In the genomic region with DNA sequence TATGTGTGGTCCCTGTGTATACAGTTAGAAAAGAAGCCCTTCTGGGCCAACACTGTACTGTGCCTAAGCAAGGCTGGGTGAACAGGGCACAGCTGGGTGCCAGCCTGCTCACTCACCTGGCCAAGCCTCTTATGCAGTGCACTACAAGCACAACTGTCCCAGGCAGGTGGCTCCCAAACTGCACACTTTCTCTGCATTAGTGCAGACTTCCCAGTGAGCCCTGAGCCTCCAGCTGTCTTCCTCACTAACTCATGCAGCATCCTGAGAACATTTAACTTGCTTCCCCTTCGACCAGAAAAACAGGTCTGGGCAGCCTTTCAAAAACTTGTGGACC, we compare ENCODE assay signal across 22 cellular contexts. TPM values are rescaled to one million over a fixed set of nuclear protein-coding genes. Genes with fewer than 3 reads are reported as not detected.
DNase-seq lines count a peak whose midpoint lies in the region; ATAC-seq and TF ChIP-seq lines count a peak whose summit lies in the region.
"Had no signal": no experiment of that assay in that cellular context is flagged by ENCODE, and none has a peak within 500 bp of the region (broad histone marks: within the 10 kb centered on the region; RNA-seq: fewer than 3 reads in every experiment).

No MANE protein-coding gene starts in this region.

- TF ChIP-seq POLR2A in tibial nerve (IDR thresholded peaks at IDR 0.05), result no peak

- no peaks in the 10 kb centered on the region for H3K9me3 ChIP-seq in tibial nerve
- H3K9me3 ChIP-seq: heart right ventricle, prostate gland, spleen, upper lobe of right lung had no signal

- no peak overlapping the region for H3K4me3 ChIP-seq in dorsolateral prefrontal cortex
- no peak overlapping the region for H3K4me3 ChIP-seq in tibial nerve
- H3K4me3 ChIP-seq in GM23338, result no peak overlapping the region
- H3K4me3 ChIP-seq: heart right ventricle, prostate gland, spleen, upper lobe of right lung had no signal

- H3K4me1 Mint-ChIP-seq in natural killer cell treated with Interleukin-12 subunit alpha and Interleukin-12 subunit beta and Interleukin-15 and Interleukin-18, amount 100 ng/mL, for 72 hours (ENCODE audit: low read depth in 2 of 2), result peaks cover 25 to 31% of the 10 kb centered on the region in 2 donors
- peaks cover 3% of the 10 kb centered on the region; the same call in 2 of the 3 replicates for H3K4me1 Mint-ChIP-seq in GM23338

- no peaks in the 10 kb centered on the region; the same call in 1 of the 2 replicates for H3K9me2 ChIP-seq in GM23338 (ENCODE audit: insufficient read depth)

- no peak for TF ChIP-seq EP300 in tibial nerve (IDR thresholded peaks at IDR 0.05)

- H3K9me3 Mint-ChIP-seq in activated naive CD4-positive, alpha-beta T cell treated with anti-CD3 and anti-CD28 coated beads, Interleukin-2, amount 50 U/mL, for 72 hours, result no peaks in the 10 kb centered on the region
- H3K9me3 Mint-ChIP-seq in natural killer cell treated with Interleukin-12 subunit alpha and Interleukin-12 subunit beta and Interleukin-15 and Interleukin-18, amount 100 ng/mL, for 72 hours, result no peaks in the 10 kb centered on the region
- H3K9me3 Mint-ChIP-seq in GM23338, result peaks cover 7% of the 10 kb centered on the region; the same call in 2 of the 3 replicates
- H3K9me3 Mint-ChIP-seq: CD4-positive, alpha-beta T cell; endodermal cell; naive thymus-derived CD8-positive, alpha-beta T cell; WTC11 had no signal

- 40 to 60% methylated on average over 1 of the region's 1 CpG for WGBS in tibial nerve, 2 donors

- H3K4me1 ChIP-seq in tibial nerve (peaks cover 0 to 60% (median 49%) of the 10 kb centered on the region in 4 donors), GM23338 (ENCODE audit: insufficient read depth) (peaks cover 6% of the 10 kb centered on the region; the same call in 1 of the 2 replicates)
- H3K4me1 ChIP-seq: prostate gland had no signal

- peaks cover 0 to 8% of the 10 kb centered on the region in 2 donors for H3K27me3 Mint-ChIP-seq in natural killer cell treated with Interleukin-12 subunit alpha and Interleukin-12 subunit beta and Interleukin-15 and Interleukin-18, amount 100 ng/mL, for 72 hours
- H3K27me3 Mint-ChIP-seq in GM23338 (ENCODE audit: insufficient read depth, low read depth, poor library complexity), result peaks cover 2% of the 10 kb centered on the region
- H3K27me3 Mint-ChIP-seq: CD4-positive, alpha-beta T cell had no signal

- H3K27ac ChIP-seq in dorsolateral prefrontal cortex (peak overlapping the region in 38 of 59 donors; percentile 2 to 77 (median 50)), tibial nerve (peak overlapping the region; percentile 44 to 90 (median 80)), GM23338 (ENCODE audit: low read depth) (no peak overlapping the region)
- H3K27ac ChIP-seq: prostate gland, spleen, upper lobe of right lung had no signal

- H3K79me2 ChIP-seq in GM23338 (replicated peaks; ENCODE audit: insufficient read depth), result no peaks in the 10 kb centered on the region

- H3K36me3 ChIP-seq in tibial nerve (no peaks in the 10 kb centered on the region), GM23338 (ENCODE audit: insufficient read depth) (no peaks in the 10 kb centered on the region)
- H3K36me3 ChIP-seq: heart right ventricle, prostate gland, spleen, upper lobe of right lung had no signal

- H2AFZ ChIP-seq in GM23338, result no peak overlapping the region

- intact Hi-C loops in dorsolateral prefrontal cortex (cut with DNase I), result no loop called here

- H3K36me3 Mint-ChIP-seq in activated naive CD4-positive, alpha-beta T cell treated with anti-CD3 and anti-CD28 coated beads, Interleukin-2, amount 50 U/mL, for 72 hours, result no peaks in the 10 kb centered on the region
- H3K36me3 Mint-ChIP-seq in natural killer cell treated with Interleukin-12 subunit alpha and Interleukin-12 subunit beta and Interleukin-15 and Interleukin-18, amount 100 ng/mL, for 72 hours, result no peaks in the 10 kb centered on the region
- H3K36me3 Mint-ChIP-seq in GM23338 (ENCODE audit: low read depth), result no peaks in the 10 kb centered on the region
- H3K36me3 Mint-ChIP-seq: naive thymus-derived CD8-positive, alpha-beta T cell; WTC11 had no signal

- peak; percentile 59 to 70 for ATAC-seq in activated naive CD4-positive, alpha-beta T cell treated with anti-CD3 and anti-CD28 coated beads, Interleukin-2, amount 50 U/mL, for 72 hours
- ATAC-seq in HG03342 (IDR thresholded peaks at IDR 0.05; ENCODE audit: unreplicated experiment) (peak; percentile 8), GM23338 (no peak; the same call in 1 of the 3 replicates)
- ATAC-seq in natural killer cell treated with Interleukin-12 subunit alpha and Interleukin-12 subunit beta and Interleukin-15 and Interleukin-18, amount 100 ng/mL, for 72 hours, result no peak

- H4K20me1 ChIP-seq in GM23338 (replicated peaks; ENCODE audit: insufficient read depth), result no peaks in the 10 kb centered on the region

- no peak overlapping the region for H3K27ac Mint-ChIP-seq in activated naive CD4-positive, alpha-beta T cell treated with anti-CD3 and anti-CD28 coated beads, Interleukin-2, amount 50 U/mL, for 72 hours
- no peak overlapping the region for H3K27ac Mint-ChIP-seq in natural killer cell treated with Interleukin-12 subunit alpha and Interleukin-12 subunit beta and Interleukin-15 and Interleukin-18, amount 100 ng/mL, for 72 hours
- H3K27ac Mint-ChIP-seq in GM23338, result no peak overlapping the region
- H3K27ac Mint-ChIP-seq: CD4-positive, alpha-beta T cell; endodermal cell; T-helper 17 cell; WTC11 had no signal

- no peak for DNase-seq in activated naive CD4-positive, alpha-beta T cell treated with anti-CD3 and anti-CD28 coated beads, Interleukin-2, amount 50 U/mL, for 72 hours (ENCODE audit: low spot score in 2 of 2)
- no peak for DNase-seq in activated naive CD4-positive, alpha-beta T cell treated with Interleukin-2 at 50 U/mL for 16 hours
- DNase-seq in dorsolateral prefrontal cortex (no peak), tibial nerve (ENCODE audit: low spot score in 2 of 2) (no peak), GOT3 (lab: John Stamatoyannopoulos, UW) (no peak), GM23338 (ENCODE audit: low spot score) (no peak)
- DNase-seq in natural killer cell treated with Interleukin-12 subunit alpha and Interleukin-12 subunit beta and Interleukin-15 and Interleukin-18, amount 100 ng/mL, for 72 hours (ENCODE audit: low spot score), result no peak
- DNase-seq: DMS79, NCI-H187 treated with DMSO at 0.1 percent for 48 hours had no signal

- H3K27me3 ChIP-seq in dorsolateral prefrontal cortex, result no peaks in the 10 kb centered on the region
- no peaks in the 10 kb centered on the region for H3K27me3 ChIP-seq in tibial nerve
- no peaks in the 10 kb centered on the region for H3K27me3 ChIP-seq in GM23338 (ENCODE audit: insufficient read depth)
- H3K27me3 ChIP-seq: heart right ventricle, spleen, upper lobe of right lung had no signal

- no peak overlapping the region for H3K4me3 Mint-ChIP-seq in natural killer cell treated with Interleukin-12 subunit alpha and Interleukin-12 subunit beta and Interleukin-15 and Interleukin-18, amount 100 ng/mL, for 72 hours
- H3K4me3 Mint-ChIP-seq in GM23338, result no peak overlapping the region
- H3K4me3 Mint-ChIP-seq: CD4-positive, alpha-beta T cell; endodermal cell; naive thymus-derived CD8-positive, alpha-beta T cell; T-helper 17 cell; WTC11 had no signal

- H3K4me2 ChIP-seq in GM23338, result no peak overlapping the region

- TF ChIP-seq CTCF in dorsolateral prefrontal cortex (IDR thresholded peaks at IDR 0.05 in 54 of 56, conservative IDR thresholded peaks at IDR 0.05 in 2 of 56; ENCODE audit: low read depth in 1 of 56, partially characterized antibody in 56 of 56) (no peak), tibial nerve (IDR thresholded peaks at IDR 0.05) (no peak), GM23338 (conservative IDR thresholded peaks at IDR 0.05; ENCODE audit: low read depth in 2 of 2) (no peak)

- no peaks in the 10 kb centered on the region for H3F3A ChIP-seq in GM23338 (replicated peaks; ENCODE audit: low read depth)

TF ChIP-seq in GM23338, 12 proteins besides CTCF, POLR2A, EP300 and RAD21 (continues in another document):
- TF ChIP-seq ZNF331 (CRISPR knock-in tag; IDR thresholded peaks at IDR 0.05; ENCODE audit: low read depth), result no peak
- no peak for TF ChIP-seq NANOG (IDR thresholded peaks at IDR 0.05; ENCODE audit: borderline replicate concordance)

RNA-seq across cellular contexts. Expression of gene TMEM72, which starts 21.9 kb away (rescaled TPM):
- not detected for total RNA-seq in activated naive CD4-positive, alpha-beta T cell treated with anti-CD3 and anti-CD28 coated beads, Interleukin-2, amount 50 U/mL, for 72 hours
- total RNA-seq in dorsolateral prefrontal cortex, result under 1 TPM in 7 of 120 experiments, not detected in 113; 0.13 to 0.46 (median 0.18) TPM
- under 1 TPM in 2 of 4 donors, not detected in 2; 0.20 to 0.21 TPM for total RNA-seq in tibial nerve
- total RNA-seq in natural killer cell treated with Interleukin-12 subunit alpha and Interleukin-12 subunit beta and Interleukin-15 and Interleukin-18, amount 100 ng/mL, for 72 hours, result not detected
- not detected in 2 replicates for total RNA-seq in GM23338 (2014; rRNA removed; shearing (Covaris generic))
- polyA plus RNA-seq in GM23338 (2016; fragmentation: Nextera tagmentation; extraction: Ambion mirVana), result not detected in 2 replicates
- total RNA-seq: CD4-positive, alpha-beta T cell; endodermal cell; HT1080; lung microvascular endothelial cell; naive thymus-derived CD8-positive, alpha-beta T cell; Right ventricle myocardium superior; spleen; T-helper 17 cell; upper lobe of right lung; WTC11 had no signal
- polyA plus RNA-seq: heart right ventricle; naive thymus-derived CD8-positive, alpha-beta T cell had no signal

RNA-seq across cellular contexts. Expression of gene RASSF4, which starts 26.5 kb away (rescaled TPM):
- 1 to 10 TPM; 1.5 to 4.1 TPM for total RNA-seq in activated naive CD4-positive, alpha-beta T cell treated with anti-CD3 and anti-CD28 coated beads, Interleukin-2, amount 50 U/mL, for 72 hours
- total RNA-seq in dorsolateral prefrontal cortex (100 to 1,000 TPM in 81 of 120 experiments, 10 to 100 TPM in 39; 54.6 to 175 (median 111) TPM), tibial nerve (100 to 1,000 TPM; 153 to 275 (median 185) TPM)
- 10 to 100 TPM in 1 of 2 donors, 1 to 10 TPM in 1; 9.3 to 44.9 TPM for total RNA-seq in natural killer cell treated with Interleukin-12 subunit alpha and Interleukin-12 subunit beta and Interleukin-15 and Interleukin-18, amount 100 ng/mL, for 72 hours
- total RNA-seq in GM23338 (2014; rRNA removed; shearing (Covaris generic)), result 10.3 and 12.4 TPM in 2 replicates
- 13.6 and 17.8 TPM in 2 replicates for polyA plus RNA-seq in GM23338 (2016; fragmentation: Nextera tagmentation; extraction: Ambion mirVana)

RNA-seq across cellular contexts. Expression of gene DEPP1, which starts 45.5 kb away (rescaled TPM):
- total RNA-seq in activated naive CD4-positive, alpha-beta T cell treated with anti-CD3 and anti-CD28 coated beads, Interleukin-2, amount 50 U/mL, for 72 hours, result 1 to 10 TPM in 1 of 2 donors, under 1 TPM in 1; 0.32 to 1.7 TPM
- 100 to 1,000 TPM in 23 of 120 experiments, 10 to 100 TPM in 91, 1 to 10 TPM in 6; 8.1 to 234 (median 44.3) TPM for total RNA-seq in dorsolateral prefrontal cortex
- 1,000 to 10,000 TPM in 1 of 4 donors, 100 to 1,000 TPM in 3; 530 to 1,439 (median 798) TPM for total RNA-seq in tibial nerve
- total RNA-seq in natural killer cell treated with Interleukin-12 subunit alpha and Interleukin-12 subunit beta and Interleukin-15 and Interleukin-18, amount 100 ng/mL, for 72 hours, result under 1 TPM; 0.31 to 0.53 TPM
- total RNA-seq in GM23338 (2014; rRNA removed; shearing (Covaris generic)), result 0.12 and 1.3 TPM in 2 replicates
- 0.37 TPM in 2 replicates for polyA plus RNA-seq in GM23338 (2016; fragmentation: Nextera tagmentation; extraction: Ambion mirVana)
- total RNA-seq: CD4-positive, alpha-beta T cell; naive thymus-derived CD8-positive, alpha-beta T cell had no signal
- polyA plus RNA-seq: naive thymus-derived CD8-positive, alpha-beta T cell had no signal

Comparison
In these comparisons a context has a peak if more than half of its experiments do, and no peak if none do; other contexts are left out.
1. ATAC-seq: peak in activated naive CD4-positive, alpha-beta T cell treated with anti-CD3 and anti-CD28 coated beads, Interleukin-2, amount 50 U/mL, for 72 hours (2 of 2) and HG03342 (single experiment); none in natural killer cell treated with Interleukin-12 subunit alpha and Interleukin-12 subunit beta and Interleukin-15 and Interleukin-18, amount 100 ng/mL, for 72 hours (0 of 2) and GM23338 (single experiment).